ENCODE assay signal across 8 cellular contexts in the genomic region with DNA sequence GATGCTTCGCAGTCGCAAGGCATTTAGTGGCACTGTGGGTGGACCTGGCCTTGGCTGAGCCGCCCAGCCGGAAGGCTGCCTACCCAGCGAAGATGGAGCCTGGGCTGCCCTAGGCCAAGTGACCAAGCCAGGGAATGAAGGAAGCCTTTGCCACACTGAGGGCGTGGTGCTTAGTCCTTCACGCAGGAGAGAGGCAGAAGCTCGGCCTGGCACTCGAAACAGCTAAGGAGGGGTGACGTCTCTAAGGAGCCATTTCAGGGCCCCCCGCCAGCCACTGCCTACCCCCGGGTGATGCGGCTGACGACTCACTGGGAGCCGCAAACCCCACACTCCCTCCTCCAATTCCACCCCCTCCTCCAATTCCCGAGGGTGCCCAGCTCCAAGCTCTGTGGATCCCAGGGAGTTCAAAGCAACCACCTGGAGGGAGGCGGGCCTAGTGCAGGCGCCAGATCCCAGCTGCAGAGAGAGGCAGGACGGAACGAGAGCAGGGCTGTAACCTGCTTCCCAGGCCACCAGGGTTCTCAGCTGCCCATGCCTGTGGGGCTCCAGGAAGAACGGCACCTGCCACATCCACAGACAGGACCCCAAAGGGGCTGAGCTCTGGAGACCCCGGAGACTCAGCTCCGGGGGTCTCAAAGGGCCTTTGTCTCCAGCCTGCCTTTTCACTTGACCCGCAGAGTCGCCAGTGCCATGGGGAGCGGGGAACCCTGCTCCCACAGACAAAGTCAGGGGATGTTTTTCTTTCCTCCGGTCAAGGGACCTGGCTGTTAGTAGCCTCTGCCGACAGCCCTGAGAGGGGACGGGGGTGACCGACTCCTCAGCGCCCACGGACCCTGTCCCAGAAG.
DNase-seq lines count a peak whose midpoint lies in the region; ATAC-seq and FAIRE-seq lines count a peak whose summit lies in the region.

No MANE protein-coding gene starts in this region.

- peak overlapping the region; percentile 29 to 38 for H3K9ac ChIP-seq in stomach smooth muscle (ENCODE audit: low read length in 2 of 2)

- peaks cover 8% of the 10 kb centered on the region for H3K4me1 Mint-ChIP-seq in activated T-cell treated with anti-CD3 and anti-CD28 coated beads, Interleukin-2, amount 50 U/mL, for 72 hours (ENCODE audit: low read depth)

- no peak for FAIRE-seq in HTR-8/SVneo (lab: Jason Lieb, UNC)

- no peak overlapping the region for H3K27ac ChIP-seq in stomach smooth muscle (ENCODE audit: low read length)

- H3K36me3 Mint-ChIP-seq in activated T-cell treated with anti-CD3 and anti-CD28 coated beads, Interleukin-2, amount 50 U/mL, for 72 hours (ENCODE audit: insufficient read depth in 2 of 2), result no peaks in the 10 kb centered on the region

- H3K4me3 ChIP-seq in stomach smooth muscle (ENCODE audit: low read length in 2 of 2), result peak overlapping the region; percentile 40 to 73

- H3K36me3 ChIP-seq in stomach smooth muscle (ENCODE audit: control insufficient read depth in 2 of 2, insufficient read depth in 2 of 2, low read length in 2 of 2), result no peaks in the 10 kb centered on the region

- H3K4me1 ChIP-seq in stomach smooth muscle (ENCODE audit: control insufficient read depth, insufficient read depth, low read length), result peaks cover 25% of the 10 kb centered on the region

- H3K27me3 Mint-ChIP-seq in activated T-cell treated with anti-CD3 and anti-CD28 coated beads, Interleukin-2, amount 50 U/mL, for 72 hours (ENCODE audit: low read depth), result no peaks in the 10 kb centered on the region

- peaks cover 0 to 14% of the 10 kb centered on the region in 2 donors for H3K27me3 ChIP-seq in stomach smooth muscle (ENCODE audit: control insufficient read depth in 1 of 2, insufficient read depth in 2 of 2, low read length in 2 of 2)

- H3K4me3 Mint-ChIP-seq in activated T-cell treated with anti-CD3 and anti-CD28 coated beads, Interleukin-2, amount 50 U/mL, for 72 hours, result peak overlapping the region; percentile 83 to 88

- ATAC-seq in activated T-cell treated with anti-CD3 and anti-CD28 coated beads, Interleukin-2, amount 50 U/mL, for 72 hours (replicated peaks in 1 of 2), result no peak
- ATAC-seq in GM19463 (IDR thresholded peaks at IDR 0.05; ENCODE audit: unreplicated experiment) (no peak), GM19324 (IDR thresholded peaks at IDR 0.05; ENCODE audit: low FRiP score, unreplicated experiment) (no peak)

- DNase-seq in AG20443 (ENCODE audit: low spot score), result peak; percentile 43
- peak; percentile 44 for DNase-seq in HK-2 (ENCODE audit: unreplicated experiment)
- peak in 1 of 2 donors; percentile 13 for DNase-seq in activated T-cell treated with anti-CD3 and anti-CD28 coated beads, Interleukin-2, amount 50 U/mL, for 72 hours
- peak; percentile 63 for DNase-seq in iPS-NIHi7 (ENCODE audit: extremely low spot score)
- DNase-seq in HTR-8/SVneo (ENCODE audit: insufficient read length, low spot score), result no peak

- H3K9me3 Mint-ChIP-seq in activated T-cell treated with anti-CD3 and anti-CD28 coated beads, Interleukin-2, amount 50 U/mL, for 72 hours, result no peaks in the 10 kb centered on the region

- H3K27ac Mint-ChIP-seq in activated T-cell treated with anti-CD3 and anti-CD28 coated beads, Interleukin-2, amount 50 U/mL, for 72 hours, result no peak overlapping the region

- H3K9me3 ChIP-seq in stomach smooth muscle (ENCODE audit: control insufficient read depth in 2 of 2, low read length in 2 of 2), result no peaks in the 10 kb centered on the region
